Comparison of ENCODE assay signal across 8 cellular contexts in the genomic region with DNA sequence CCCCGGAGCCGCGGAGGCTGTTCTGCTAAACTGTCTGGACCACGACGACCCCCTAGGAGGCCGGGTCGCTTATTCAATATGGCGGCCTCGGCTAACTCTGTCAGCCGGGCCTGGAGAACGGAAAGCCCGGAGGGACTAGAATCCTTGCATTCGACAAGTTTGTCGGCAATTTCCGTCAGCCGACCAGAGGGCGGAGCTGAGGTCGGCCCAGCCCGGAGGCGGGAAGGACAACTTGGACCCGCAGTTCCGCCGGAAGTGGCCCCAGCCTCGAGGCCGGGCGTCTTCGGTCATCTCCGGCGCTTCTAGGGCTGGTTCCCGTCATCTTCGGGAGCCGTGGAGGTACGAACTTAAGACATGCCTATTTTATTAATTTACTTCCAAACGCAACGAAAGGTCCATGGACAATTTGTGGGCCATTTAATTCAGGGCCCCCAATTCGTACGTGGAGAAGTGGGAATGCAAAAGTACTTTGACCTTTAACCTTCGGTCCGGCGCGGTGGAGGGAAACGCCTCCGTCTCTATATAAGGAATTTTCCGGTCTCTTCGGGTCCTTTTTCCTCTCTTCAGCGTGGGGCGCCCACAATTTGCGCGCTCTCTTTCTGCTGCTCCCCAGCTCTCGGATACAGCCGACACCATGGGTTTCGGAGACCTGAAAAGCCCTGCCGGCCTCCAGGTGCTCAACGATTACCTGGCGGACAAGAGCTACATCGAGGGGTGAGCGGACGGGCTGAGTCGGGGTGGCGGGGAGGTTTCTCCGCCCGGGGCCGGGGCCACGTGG. TPM values are rescaled to one million over a fixed set of nuclear protein-coding genes. Genes with fewer than 3 reads are reported as not detected.
DNase-seq lines count a peak whose midpoint lies in the region; ATAC-seq, FAIRE-seq and TF ChIP-seq lines count a peak whose summit lies in the region.

A gene (plus strand): TSS at position 550 of the 778 bp plus-strand sequence. CDS start 85 bp downstream, at position 635.
A gene (minus strand): TSS at position 99 of the 778 bp plus-strand sequence. CDS start 5,766 bp downstream, outside the sequence.

- peak; percentile 68 for DNase-seq in D721Med (ENCODE audit: insufficient read length, low spot score)
- peak; percentile 88 for DNase-seq in HuH-7.5 (ENCODE audit: low spot score)
- peak; percentile 99 for DNase-seq in OCI-LY7 (ENCODE audit: low spot score)
- DNase-seq in activated T-cell treated with anti-CD3 and anti-CD28 coated beads for 1 hour (ENCODE audit: low read depth): peak; percentile 90
- DNase-seq in endothelial cell (ENCODE audit: low spot score): peak; percentile 96
- peak; percentile 91 to 94 for DNase-seq in mesothelial cell of epicardium (ENCODE audit: low spot score in 2 of 2, unreplicated experiment in 2 of 2)
- peak; percentile 96 to 98 for DNase-seq in stimulated activated CD8-positive, alpha-beta memory T cell treated with anti-CD3 and anti-CD28 coated beads, Interleukin-15, amount 100 ng/mL, for 48 hours (ENCODE audit: low read depth in 2 of 2)

- BruUV-seq in OCI-LY7 (replicated peaks; lab: Mats Ljungman, UMichigan): no TSS peak

- POLR2A ChIA-PET in OCI-LY7 (lab: Charles Lee): interaction anchor here (1.3 to 1.9 kb wide), 3 partner anchors 25 to 304 kb away, joined by 3 to 5 read pairs (median 4); no protein-coding TSS in a partner anchor

- intact Hi-C loops in OCI-LY7 (cut with micrococcal nuclease; ENCODE audit: unreplicated experiment): loop anchor here (1.0 to 10.0 kb wide), 4 partner anchors 73 to 605 kb away; a partner anchor contains a TSS

- peak within 1 kb of the TSS; percentile 99 for H3K4me3 Mint-ChIP-seq in endothelial cell (ENCODE audit: unreplicated experiment)
- H3K4me3 Mint-ChIP-seq in mesothelial cell of epicardium: peak within 1 kb of the TSS; percentile 99

- H3K36me3 ChIP-seq in OCI-LY7 (ENCODE audit: insufficient read depth, low read length): peaks cover 65% of the 10 kb centered on the region

- CTCF ChIA-PET in OCI-LY7 (lab: Charles Lee; ENCODE audit: unreplicated experiment): no interaction called here

- H3K9me2 ChIP-seq in OCI-LY7 (ENCODE audit: insufficient read depth, low read length): no peaks in the 10 kb centered on the region

- H3K4me1 Mint-ChIP-seq in endothelial cell (ENCODE audit: unreplicated experiment) (peaks cover 16% of the 10 kb centered on the region), mesothelial cell of epicardium (peaks cover 24% of the 10 kb centered on the region)

- H3K27ac ChIP-seq in OCI-LY7 (ENCODE audit: low read depth, low read length, poor library complexity, severe bottlenecking): peak within 1 kb of the TSS; percentile 75

- H3K27me3 Mint-ChIP-seq in endothelial cell (ENCODE audit: unreplicated experiment): no peaks in the 10 kb centered on the region
- no peaks in the 10 kb centered on the region for H3K27me3 Mint-ChIP-seq in mesothelial cell of epicardium (ENCODE audit: low read depth)

- no peak for FAIRE-seq in D721Med (lab: Jason Lieb, UNC)

- H3K4me3 ChIP-seq in OCI-LY7 (ENCODE audit: low read depth, low read length, poor library complexity, severe bottlenecking): peak within 1 kb of the TSS; percentile 96

- H3K4me1 ChIP-seq in OCI-LY7 (ENCODE audit: insufficient read depth, low read length, poor library complexity, severe bottlenecking): peaks cover 44% of the 10 kb centered on the region

- no peaks in the 10 kb centered on the region for H3K9me3 Mint-ChIP-seq in endothelial cell (ENCODE audit: unreplicated experiment)
- H3K9me3 Mint-ChIP-seq in mesothelial cell of epicardium: no peaks in the 10 kb centered on the region

- peaks cover 23% of the 10 kb centered on the region for H3K36me3 Mint-ChIP-seq in endothelial cell (ENCODE audit: low read depth, unreplicated experiment)
- H3K36me3 Mint-ChIP-seq in mesothelial cell of epicardium: peaks cover 26% of the 10 kb centered on the region

- no peaks in the 10 kb centered on the region; the same call in 1 of the 2 replicates for H3K9me3 ChIP-seq in OCI-LY7 (ENCODE audit: low read length)

- peak within 1 kb of the TSS; percentile 99 for H3K4me2 ChIP-seq in OCI-LY7 (ENCODE audit: low read length)

- no peak for TF ChIP-seq CTCF in D721Med (IDR thresholded peaks at IDR 0.05; ENCODE audit: insufficient read depth, missing control alignments)
- no peak for TF ChIP-seq CTCF in OCI-LY7 (conservative IDR thresholded peaks at IDR 0.05; ENCODE audit: low read length)
- TF ChIP-seq CTCF in endothelial cell (IDR thresholded peaks at IDR 0.05; ENCODE audit: unreplicated experiment): no peak
- no peak for TF ChIP-seq CTCF in mesothelial cell of epicardium (IDR thresholded peaks at IDR 0.05; ENCODE audit: unreplicated experiment)

- peaks cover 87% of the 10 kb centered on the region for H3K79me2 ChIP-seq in OCI-LY7 (ENCODE audit: insufficient read depth, low read depth, low read length)

- H3K27ac Mint-ChIP-seq in endothelial cell (ENCODE audit: unreplicated experiment) (peak within 1 kb of the TSS; percentile 95), mesothelial cell of epicardium (peak within 1 kb of the TSS; percentile 100)

- H2AFZ ChIP-seq in OCI-LY7 (ENCODE audit: low read length): peak within 1 kb of the TSS; percentile 63

- H4K20me1 ChIP-seq in OCI-LY7 (ENCODE audit: insufficient read depth, low read length): peaks cover 12% of the 10 kb centered on the region; the same call in 1 of the 2 replicates

- ATAC-seq in GM21526 (IDR thresholded peaks at IDR 0.05; ENCODE audit: low FRiP score, unreplicated experiment): peak; percentile 90

RNA-seq across cellular contexts. Expression of the first gene that starts in this region (rescaled TPM):
- 883 and 1,168 TPM in 2 replicates for total RNA-seq in OCI-LY7 (2014; rRNA removed; shearing (Covaris generic))
- total RNA-seq in OCI-LY7 (2022) (1,062 and 1,084 TPM in 2 replicates), endothelial cell (ENCODE audit: unreplicated experiment) (668 TPM), mesothelial cell of epicardium (483 to 501 TPM (median 491 TPM) in 3 replicates)

RNA-seq across cellular contexts. Expression of the second gene that starts in this region (rescaled TPM):
- total RNA-seq in OCI-LY7 (2014; rRNA removed; shearing (Covaris generic)): 73.4 and 81.9 TPM in 2 replicates
- total RNA-seq in OCI-LY7 (2022) (110 and 116 TPM in 2 replicates), endothelial cell (ENCODE audit: unreplicated experiment) (67.9 TPM), mesothelial cell of epicardium (59.6 to 62.5 TPM (median 61.5 TPM) in 3 replicates)

Comparison
In these comparisons a context has a peak if more than half of its experiments do, and no peak if none do; other contexts are left out.
1. Peak in every context shown above with its lines: DNase-seq, ATAC-seq, H3K4me3 ChIP-seq and H3K27ac ChIP-seq.